8 cellular contexts compared by ENCODE assay signal in genomic region chr13:42041017-42041683, GRCh38. TPM values are rescaled to one million over a fixed set of nuclear protein-coding genes. Genes with fewer than 3 reads are reported as not detected.
A peak's percentile ranks its signal among the peaks of the same experiment; 100 is the strongest.
DNase-seq lines count a peak whose midpoint lies in the region; ATAC-seq, FAIRE-seq and TF ChIP-seq lines count a peak whose summit lies in the region.

No MANE protein-coding gene starts in this region.

- CTCF ChIA-PET in CD8-positive, alpha-beta T cell (lab: Charles Lee), result interaction anchor here (0.8 to 1.3 kb wide), 2 partner anchors 15 to 50 kb away, joined by 3 to 4 read pairs; no protein-coding TSS in a partner anchor

- DNase-seq in CD8-positive, alpha-beta T cell, result peak in 5 of 7 experiments; percentile 15 to 55 (median 26)
- peak; percentile 17 for DNase-seq in GM19240 (ENCODE audit: insufficient read length, low spot score)
- DNase-seq in RCC 7860 (ENCODE audit: low spot score), result peak; percentile 21
- DNase-seq in amniotic epithelial cell (ENCODE audit: low read depth), result peak; percentile 44
- no peak for DNase-seq in right atrium auricular region (ENCODE audit: low spot score)
- DNase-seq in progenitor cell of endocrine pancreas (ENCODE audit: low spot score, unreplicated experiment), result peak; percentile 30
- no peak for DNase-seq in middle frontal gyrus (ENCODE audit: extremely low spot score, low spot score)

- peak overlapping the region; percentile 52 for H3K4me3 ChIP-seq in CD8-positive, alpha-beta T cell (ENCODE audit: low read depth, low read length)
- H3K4me3 ChIP-seq in right atrium auricular region, result peak overlapping the region; percentile 69 to 85

- no peak for FAIRE-seq in RCC 7860 (lab: Jason Lieb, UNC)

- H3K4me3 Mint-ChIP-seq in CD8-positive, alpha-beta T cell, result peak overlapping the region; percentile 80
- peak overlapping the region; percentile 85 for H3K4me3 Mint-ChIP-seq in progenitor cell of endocrine pancreas (ENCODE audit: low read depth)

- no peaks in the 10 kb centered on the region for H3K27me3 Mint-ChIP-seq in CD8-positive, alpha-beta T cell (ENCODE audit: low read depth)
- peaks cover 66% of the 10 kb centered on the region for H3K27me3 Mint-ChIP-seq in progenitor cell of endocrine pancreas

- H3K36me3 ChIP-seq in CD8-positive, alpha-beta T cell (ENCODE audit: insufficient read depth, low read length), result no peaks in the 10 kb centered on the region
- H3K36me3 ChIP-seq in right atrium auricular region, result no peaks in the 10 kb centered on the region

- H3K27ac Mint-ChIP-seq in CD8-positive, alpha-beta T cell, result no peak overlapping the region
- H3K27ac Mint-ChIP-seq in progenitor cell of endocrine pancreas, result peak overlapping the region; percentile 91

- peaks cover 9% of the 10 kb centered on the region for H3K4me1 ChIP-seq in CD8-positive, alpha-beta T cell (ENCODE audit: insufficient read depth, low read length)
- H3K4me1 ChIP-seq in right atrium auricular region, result peaks cover 0 to 16% of the 10 kb centered on the region in 2 donors

- ATAC-seq in CD8-positive, alpha-beta T cell, result no peak
- ATAC-seq in HG03442 (IDR thresholded peaks at IDR 0.05; ENCODE audit: unreplicated experiment), result peak; percentile 24

- POLR2A ChIA-PET in CD8-positive, alpha-beta T cell (lab: Charles Lee), result no interaction called here

- peaks cover 5% of the 10 kb centered on the region for H3K36me3 Mint-ChIP-seq in CD8-positive, alpha-beta T cell
- no peaks in the 10 kb centered on the region for H3K36me3 Mint-ChIP-seq in progenitor cell of endocrine pancreas (ENCODE audit: insufficient read depth)

- intact Hi-C loops in CD8-positive, alpha-beta T cell (cut with DNase I, micrococcal nuclease), result loop anchor here (2.0 to 10.0 kb wide), 8 partner anchors 70 to 1056 kb away; partner anchors contain the start of genes KBTBD7 (in 1 of the 2), RGCC (in 1 of the 2), VWA8 (in 1 of the 2) and WBP4 (in 1 of the 2)

- no peak overlapping the region for H3K27ac ChIP-seq in CD8-positive, alpha-beta T cell (ENCODE audit: low read depth, low read length)
- peak overlapping the region; percentile 97 to 98 for H3K27ac ChIP-seq in right atrium auricular region

- peaks cover 16% of the 10 kb centered on the region for H3K4me1 Mint-ChIP-seq in CD8-positive, alpha-beta T cell (ENCODE audit: low read depth)
- peaks cover 10% of the 10 kb centered on the region for H3K4me1 Mint-ChIP-seq in progenitor cell of endocrine pancreas (ENCODE audit: low read depth)

- no peak for TF ChIP-seq CTCF in CD8-positive, alpha-beta T cell (IDR thresholded peaks at IDR 0.05)
- TF ChIP-seq CTCF in right atrium auricular region (IDR thresholded peaks at IDR 0.05) (no peak), progenitor cell of endocrine pancreas (IDR thresholded peaks at IDR 0.05; ENCODE audit: unreplicated experiment) (no peak)

- no peaks in the 10 kb centered on the region for H3K27me3 ChIP-seq in CD8-positive, alpha-beta T cell (ENCODE audit: insufficient read depth, low read length)
- no peaks in the 10 kb centered on the region for H3K27me3 ChIP-seq in right atrium auricular region

- no peaks in the 10 kb centered on the region for H3K9me3 Mint-ChIP-seq in CD8-positive, alpha-beta T cell
- peaks cover under 1% of the 10 kb centered on the region for H3K9me3 Mint-ChIP-seq in progenitor cell of endocrine pancreas (ENCODE audit: low read depth)

- no peaks in the 10 kb centered on the region for H3K9me3 ChIP-seq in CD8-positive, alpha-beta T cell (ENCODE audit: low read length)
- no peaks in the 10 kb centered on the region for H3K9me3 ChIP-seq in right atrium auricular region

RNA-seq across cellular contexts. Expression of gene DGKH, which starts 7.3 kb away (rescaled TPM):
- 1 to 10 TPM; 5.2 to 5.4 TPM for total RNA-seq in CD8-positive, alpha-beta T cell
- total RNA-seq in right atrium auricular region, result 1 to 10 TPM; 4.1 to 6.6 TPM
- 5.3 and 6.3 TPM in 2 replicates for total RNA-seq in progenitor cell of endocrine pancreas

Comparison
In these comparisons a context has a peak if more than half of its experiments do, and no peak if none do; other contexts are left out.
1. DNase-seq: peak in CD8-positive, alpha-beta T cell (5 of 7), GM19240 (single experiment), RCC 7860 (single experiment), amniotic epithelial cell (single experiment) and progenitor cell of endocrine pancreas (single experiment); none in right atrium auricular region (single experiment) and middle frontal gyrus (single experiment).